In the genomic region with DNA sequence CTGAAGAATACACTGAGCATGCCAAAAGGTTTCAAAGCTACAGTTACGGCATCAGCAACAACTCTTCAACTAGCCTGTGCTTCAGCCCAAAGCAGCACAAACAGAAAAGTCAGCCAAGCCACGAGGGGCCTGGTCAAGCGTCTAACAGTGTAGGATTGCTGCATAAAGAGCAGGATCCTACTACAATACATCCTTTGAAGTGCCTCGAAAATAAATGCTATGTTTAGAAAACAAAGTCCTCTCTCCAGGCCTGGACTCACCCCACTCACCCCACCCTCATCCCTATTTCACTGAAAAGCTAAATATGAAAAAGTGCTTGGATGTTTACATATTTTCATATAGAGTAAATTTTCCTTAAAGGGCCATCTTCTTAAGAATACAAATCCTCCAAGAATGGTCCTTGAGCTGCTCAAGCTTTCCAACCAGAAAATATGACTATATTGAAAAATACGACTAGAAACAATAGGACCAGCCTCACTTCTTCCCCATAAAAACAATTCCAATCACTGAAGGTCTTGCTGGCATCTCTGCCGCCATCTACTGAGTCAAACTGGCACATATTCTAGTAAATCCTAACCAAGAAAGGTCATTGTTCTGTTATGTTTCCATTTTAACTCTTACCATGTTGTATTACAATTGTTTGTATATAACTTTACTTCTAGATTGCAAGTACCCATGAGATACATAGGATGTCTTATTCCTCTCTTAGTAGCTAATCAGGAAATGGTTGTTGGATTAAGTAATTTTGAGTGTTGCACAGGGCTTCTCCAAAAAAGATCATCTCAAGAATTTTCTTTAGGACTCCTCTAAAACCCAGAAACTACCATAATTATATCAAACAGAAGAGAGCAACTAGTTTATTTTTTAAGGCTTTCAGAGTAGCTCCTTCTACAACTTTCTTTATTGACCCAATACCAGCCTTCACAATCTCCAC, we compare ENCODE assay signal across 8 cellular contexts.
DNase-seq lines count a peak whose midpoint lies in the region; ATAC-seq and TF ChIP-seq lines count a peak whose summit lies in the region.

No MANE protein-coding gene starts in this region.

- H3K36me3 ChIP-seq in neuron (ENCODE audit: insufficient read depth, low read length), result no peaks in the 10 kb centered on the region

- CTCF ChIA-PET in activated CD4-positive, alpha-beta memory T cell treated with anti-CD3 and anti-CD28 coated beads for 36 hours (lab: Charles Lee), result interaction anchor here (0.6 to 6.3 kb wide), 15 partner anchors 9 to 645 kb away, joined by 3 to 79 read pairs (median 4); a partner anchor contains a TSS

- H3K4me3 ChIP-seq in fibroblast of the aortic adventitia (ENCODE audit: low read depth, low read length) (peak overlapping the region; percentile 7), neuron (ENCODE audit: low read length) (peak overlapping the region; percentile 10)

- intact Hi-C loops in activated CD4-positive, alpha-beta memory T cell treated with anti-CD3 and anti-CD28 coated beads for 36 hours (cut with micrococcal nuclease), result loop anchor here (1.0 kb wide), 3 partner anchors 118 to 270 kb away; a partner anchor contains a TSS

- H2AFZ ChIP-seq in neuron (ENCODE audit: low read depth, low read length), result no peak overlapping the region

- H3K9me3 ChIP-seq in neuron (ENCODE audit: low read length), result no peaks in the 10 kb centered on the region

- H3K27ac Mint-ChIP-seq in activated CD4-positive, alpha-beta memory T cell treated with anti-CD3 and anti-CD28 coated beads for 36 hours, result no peak overlapping the region

- POLR2A ChIA-PET in activated CD4-positive, alpha-beta memory T cell treated with anti-CD3 and anti-CD28 coated beads for 36 hours (lab: Charles Lee), result interaction anchor here (0.9 kb wide), 1 partner anchor 110 kb away, joined by 3 read pairs; no protein-coding TSS in a partner anchor

- no peaks in the 10 kb centered on the region for H3K9me3 Mint-ChIP-seq in activated CD4-positive, alpha-beta memory T cell treated with anti-CD3 and anti-CD28 coated beads for 36 hours

- peak; percentile 82 for TF ChIP-seq CTCF in fibroblast of the aortic adventitia (IDR thresholded peaks at IDR 0.05; ENCODE audit: insufficient read depth, low read length)

- peak; percentile 64 for DNase-seq in DMS79 (lab: John Stamatoyannopoulos, UW)
- peak; percentile 87 for DNase-seq in HCEC 1CT
- peak; percentile 67 for DNase-seq in NCI-H2227 (lab: John Stamatoyannopoulos, UW; ENCODE audit: unreplicated experiment)
- DNase-seq in activated CD4-positive, alpha-beta memory T cell treated with anti-CD3 and anti-CD28 coated beads for 36 hours, result peak; percentile 45
- DNase-seq in fibroblast of the aortic adventitia (ENCODE audit: low read depth), result peak; percentile 90

- no peaks in the 10 kb centered on the region for H3K36me3 Mint-ChIP-seq in activated CD4-positive, alpha-beta memory T cell treated with anti-CD3 and anti-CD28 coated beads for 36 hours

- H3K4me1 ChIP-seq in neuron (ENCODE audit: insufficient read depth, low read length), result peaks cover 31% of the 10 kb centered on the region

- H3K4me1 Mint-ChIP-seq in activated CD4-positive, alpha-beta memory T cell treated with anti-CD3 and anti-CD28 coated beads for 36 hours (ENCODE audit: low read depth), result peaks cover 3% of the 10 kb centered on the region

- H3K27me3 ChIP-seq in neuron (ENCODE audit: insufficient read depth, low read length), result no peaks in the 10 kb centered on the region

- ATAC-seq in HG02623 (IDR thresholded peaks at IDR 0.05; ENCODE audit: unreplicated experiment), result no peak
- no peak for ATAC-seq in HG03108 (IDR thresholded peaks at IDR 0.05; ENCODE audit: unreplicated experiment)

- H3K4me3 Mint-ChIP-seq in activated CD4-positive, alpha-beta memory T cell treated with anti-CD3 and anti-CD28 coated beads for 36 hours, result no peak overlapping the region

- H3K27me3 Mint-ChIP-seq in activated CD4-positive, alpha-beta memory T cell treated with anti-CD3 and anti-CD28 coated beads for 36 hours, result no peaks in the 10 kb centered on the region
